Comparison of ENCODE assay signal across 1 cellular context in genomic region chr12:4034926-4035325, GRCh38.
TF ChIP-seq lines count a peak whose summit lies in the region.

No MANE protein-coding gene starts in this region.

TF ChIP-seq in H1, 55 proteins besides CTCF, POLR2A, EP300 and RAD21 (continued from another document):
- TF ChIP-seq CHD7 (IDR thresholded peaks at IDR 0.05; ENCODE audit: insufficient replicate concordance, low read length) (no peak), SIN3A (conservative IDR thresholded peaks at IDR 0.05 in 1 of 2, IDR thresholded peaks at IDR 0.05 in 1 of 2; ENCODE audit: low read depth in 1 of 2, low read length in 2 of 2) (no peak), GABPA (IDR thresholded peaks at IDR 0.05; ENCODE audit: borderline replicate concordance, insufficient read depth, low read length) (no peak), EGR1 (IDR thresholded peaks at IDR 0.05; ENCODE audit: borderline replicate concordance, low read depth, low read length) (no peak), JUND (IDR thresholded peaks at IDR 0.05; ENCODE audit: low read length) (no peak), ZNF274 (IDR thresholded peaks at IDR 0.05; ENCODE audit: borderline replicate concordance, extremely low read depth, low read length) (no peak), POLR2AphosphoS5 (IDR thresholded peaks at IDR 0.05; ENCODE audit: low read depth, low read length) (no peak), TAF1 (IDR thresholded peaks at IDR 0.05; ENCODE audit: low read depth, low read length) (no peak), KDM4A (IDR thresholded peaks at IDR 0.05; ENCODE audit: low read depth, low read length, severe bottlenecking) (no peak), ATF3 (IDR thresholded peaks at IDR 0.05; ENCODE audit: insufficient read depth, low read depth, low read length) (no peak), RBBP5 (IDR thresholded peaks at IDR 0.05; ENCODE audit: borderline replicate concordance, low read depth, low read length) (no peak), SUZ12 (IDR thresholded peaks at IDR 0.05; ENCODE audit: low read length) (no peak), CHD1 (IDR thresholded peaks at IDR 0.05; ENCODE audit: low read depth, low read length) (no peak)
